13 cellular contexts compared by ENCODE assay signal in the genomic region with DNA sequence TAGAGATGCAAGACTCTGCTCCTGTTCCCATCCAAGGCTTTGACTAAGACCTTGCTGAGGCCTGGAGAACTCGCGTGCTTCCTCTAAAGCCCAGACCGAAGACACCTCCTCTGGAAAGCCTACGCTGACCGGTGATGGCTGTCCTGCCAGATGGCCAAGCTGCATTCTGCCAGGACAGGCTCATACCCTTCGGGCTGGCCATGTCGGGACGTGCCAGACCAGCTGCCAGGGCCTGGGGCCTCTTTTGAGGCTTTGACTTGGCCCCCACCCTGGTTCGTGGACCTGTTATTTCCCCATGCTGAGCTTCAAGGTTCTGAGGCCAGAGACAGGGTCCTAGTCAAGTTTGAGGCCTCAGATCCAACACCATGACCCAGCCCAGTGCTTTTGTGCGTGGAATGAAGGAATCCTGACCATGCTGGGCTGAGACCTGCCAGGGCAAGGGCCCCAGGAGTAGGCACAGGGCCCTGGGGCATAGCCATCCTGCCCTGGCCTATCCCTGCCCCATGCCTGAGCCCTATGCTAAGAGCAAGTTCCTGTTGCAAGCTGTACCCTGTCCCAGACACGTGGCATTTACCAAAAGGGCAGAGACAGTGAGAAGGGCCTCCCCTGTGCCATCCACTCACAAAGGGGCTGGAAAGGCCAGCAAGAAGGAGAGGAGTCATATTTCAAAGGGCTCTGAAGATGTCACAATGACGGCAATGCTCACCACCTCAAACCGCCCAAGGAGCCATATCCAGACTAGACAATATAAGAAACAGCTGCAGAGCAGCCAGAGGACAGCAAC. TPM values are rescaled to one million over a fixed set of nuclear protein-coding genes. Genes with fewer than 3 reads are reported as not detected.
DNase-seq lines count a peak whose midpoint lies in the region; ATAC-seq, FAIRE-seq and TF ChIP-seq lines count a peak whose summit lies in the region.
"Had no signal": no experiment of that assay in that cellular context is flagged by ENCODE, and none has a peak within 500 bp of the region (broad histone marks: within the 10 kb centered on the region; RNA-seq: fewer than 3 reads in every experiment).

No MANE protein-coding gene starts in this region.

- CTCF ChIA-PET in mammary epithelial cell (lab: Charles Lee; ENCODE audit: low non-redundant PET): interaction anchor here (0.6 kb wide), 1 partner anchor 12 kb away, joined by 3 read pairs; no protein-coding TSS in a partner anchor

- no peaks in the 10 kb centered on the region for H3K27me3 ChIP-seq in BLaER1 treated with 17β-estradiol and CSF1 and Interleukin-3, amounts not matched to agents 10 nM and 100 nM
- H3K27me3 ChIP-seq in mammary epithelial cell (ENCODE audit: insufficient read depth, low read length) (no peaks in the 10 kb centered on the region), keratinocyte (ENCODE audit: control insufficient read depth, extremely low read depth, insufficient read depth, low read length) (no peaks in the 10 kb centered on the region), gastroesophageal sphincter (no peaks in the 10 kb centered on the region)
- H3K27me3 ChIP-seq: esophagus squamous epithelium had no signal

- intact Hi-C loops in mammary epithelial cell (cut with micrococcal nuclease): no loop called here

- no peak for FAIRE-seq in keratinocyte (lab: Jason Lieb, UNC)
- FAIRE-seq: islet of Langerhans had no signal

- no peak for TF ChIP-seq EP300 in gastroesophageal sphincter (IDR thresholded peaks at IDR 0.05)

- BruUV-seq in mammary epithelial cell (replicated peaks; lab: Mats Ljungman, UMichigan): no TSS peak

- dilution Hi-C loops in mammary epithelial cell (cut with HindIII; ENCODE audit: low sequenced_read_pairs): no loop called here
- dilution Hi-C loops in keratinocyte (cut with MboI; ENCODE audit: extremely low pct_ligation_motif_present, low sequenced_read_pairs): no loop called here

- peak overlapping the region in 8 of 11 experiments; percentile 47 to 74 (median 64); a peak in 14 of 22 replicates for H3K27ac ChIP-seq in BLaER1 treated with 17β-estradiol and CSF1 and Interleukin-3, amounts not matched to agents 10 nM and 100 nM
- H3K27ac ChIP-seq in mammary epithelial cell (ENCODE audit: insufficient read depth, low read depth, low read length): peak overlapping the region; percentile 18
- no peak overlapping the region for H3K27ac ChIP-seq in keratinocyte (ENCODE audit: control insufficient read depth, insufficient read depth, low read length)
- H3K27ac ChIP-seq in gastroesophageal sphincter: no peak overlapping the region
- H3K27ac ChIP-seq: esophagus squamous epithelium had no signal

- TF ChIP-seq POLR2A in gastroesophageal sphincter (IDR thresholded peaks at IDR 0.05): no peak

- H3K9me1 ChIP-seq in keratinocyte (ENCODE audit: control insufficient read depth, extremely low read depth, insufficient read depth, low read length): no peaks in the 10 kb centered on the region

- in situ Hi-C loops in mammary epithelial cell (cut with MboI; ENCODE audit: low sequenced_read_pairs in 2 of 2): loop anchor here in 1 of 2 donors (25.0 kb wide), 1 partner anchor 153 kb away; a partner anchor contains a TSS

- peak overlapping the region; percentile 78 for H2AFZ ChIP-seq in mammary epithelial cell (ENCODE audit: low read depth, low read length)
- peak overlapping the region; percentile 22 for H2AFZ ChIP-seq in keratinocyte (ENCODE audit: control insufficient read depth, low read length)

- no peak for TF ChIP-seq CTCF in mammary epithelial cell (conservative IDR thresholded peaks at IDR 0.05 in 1 of 2, IDR thresholded peaks at IDR 0.05 in 1 of 2; ENCODE audit: extremely low read depth in 1 of 2, insufficient read depth in 1 of 2, low read depth in 1 of 2, low read length in 2 of 2)
- TF ChIP-seq CTCF in keratinocyte (optimal IDR thresholded peaks at IDR 0.05 in 1 of 3, IDR thresholded peaks at IDR 0.05 in 1 of 3, conservative IDR thresholded peaks at IDR 0.05 in 1 of 3; ENCODE audit: extremely low read depth in 1 of 3, insufficient read depth in 2 of 3, low read length in 3 of 3): no peak
- no peak for TF ChIP-seq CTCF in gastroesophageal sphincter (IDR thresholded peaks at IDR 0.05)

- H4K20me1 ChIP-seq in BLaER1 treated with 17β-estradiol and CSF1 and Interleukin-3, amounts not matched to agents 10 nM and 100 nM: peaks cover 0 to 15% (median 0%) of the 10 kb centered on the region in 11 experiments; a peak in 2 of 22 replicates
- H4K20me1 ChIP-seq in mammary epithelial cell (ENCODE audit: insufficient read depth, low read length): no peaks in the 10 kb centered on the region
- no peaks in the 10 kb centered on the region for H4K20me1 ChIP-seq in keratinocyte (ENCODE audit: control insufficient read depth, extremely low read depth, insufficient read depth, low read length)

- H3K9me3 ChIP-seq in BLaER1 treated with 17β-estradiol and CSF1 and Interleukin-3, amounts not matched to agents 10 nM and 100 nM (replicated peaks in 1 of 11): no peaks in the 10 kb centered on the region
- H3K9me3 ChIP-seq in mammary epithelial cell (replicated peaks; ENCODE audit: insufficient read depth, low read length): no peaks in the 10 kb centered on the region
- no peaks in the 10 kb centered on the region for H3K9me3 ChIP-seq in keratinocyte (ENCODE audit: control insufficient read depth, low read depth, low read length)
- no peaks in the 10 kb centered on the region for H3K9me3 ChIP-seq in gastroesophageal sphincter
- H3K9me3 ChIP-seq: esophagus squamous epithelium had no signal

- H3K79me2 ChIP-seq in mammary epithelial cell (ENCODE audit: insufficient read depth, low read length): no peaks in the 10 kb centered on the region
- H3K79me2 ChIP-seq in keratinocyte (ENCODE audit: control insufficient read depth, insufficient read depth, low read length): no peaks in the 10 kb centered on the region

- DNase-seq in LHCN-M2 (ENCODE audit: low read depth) (peak; percentile 58), mammary epithelial cell (peak; percentile 81), keratinocyte (ENCODE audit: low read depth, low spot score) (peak; percentile 72), kidney glomerular epithelial cell (lab: John Stamatoyannopoulos, UW) (no peak), HT-29 (ENCODE audit: low spot score) (no peak)
- DNase-seq: activated T-cell treated with anti-CD3 and anti-CD28 coated beads, Interleukin-2, amount 50 U/mL, for 4 hours; esophagus squamous epithelium; HFFc6; NCI-H2227 treated with DMSO at 0.1 percent for 48 hours had no signal

- H3K36me3 ChIP-seq in BLaER1 treated with 17β-estradiol and CSF1 and Interleukin-3, amounts not matched to agents 10 nM and 100 nM: peaks cover 0 to 11% (median 6%) of the 10 kb centered on the region in 11 experiments; a peak in 10 of 22 replicates
- H3K36me3 ChIP-seq in mammary epithelial cell (ENCODE audit: insufficient read depth, low read length): no peaks in the 10 kb centered on the region
- H3K36me3 ChIP-seq in keratinocyte (ENCODE audit: control insufficient read depth in 2 of 2, extremely low read depth in 1 of 2, insufficient read depth in 2 of 2, low read length in 2 of 2): peaks cover 0 to 2% of the 10 kb centered on the region in 2 experiments
- peaks cover 0 to 6% of the 10 kb centered on the region in 2 donors for H3K36me3 ChIP-seq in gastroesophageal sphincter

- H3K4me3 ChIP-seq in BLaER1 treated with 17β-estradiol and CSF1 and Interleukin-3, amounts not matched to agents 10 nM and 100 nM: no peak overlapping the region; a peak in 2 of 20 replicates
- H3K4me3 ChIP-seq in mammary epithelial cell (replicated peaks in 1 of 3; ENCODE audit: insufficient read depth in 1 of 3, low read depth in 2 of 3, low read length in 3 of 3): no peak overlapping the region
- H3K4me3 ChIP-seq in keratinocyte (ENCODE audit: control insufficient read depth in 2 of 3, extremely low read depth in 1 of 3, insufficient read depth in 2 of 3, low read depth in 1 of 3, low read length in 3 of 3): peak overlapping the region in 1 of 3 experiments; percentile 13
- H3K4me3 ChIP-seq in gastroesophageal sphincter: no peak overlapping the region
- H3K4me3 ChIP-seq: esophagus squamous epithelium had no signal

- H3K4me1 ChIP-seq in BLaER1 treated with 17β-estradiol and CSF1 and Interleukin-3, amounts not matched to agents 10 nM and 100 nM: peaks cover 58 to 94% (median 89%) of the 10 kb centered on the region in 10 experiments
- H3K4me1 ChIP-seq in mammary epithelial cell (ENCODE audit: insufficient read depth, low read length): peaks cover 17% of the 10 kb centered on the region
- H3K4me1 ChIP-seq in keratinocyte (ENCODE audit: control insufficient read depth, extremely low read depth, insufficient read depth, low read length): peaks cover 12% of the 10 kb centered on the region
- peaks cover 0 to 5% (median 0%) of the 10 kb centered on the region in 3 donors for H3K4me1 ChIP-seq in gastroesophageal sphincter

- H3K4me2 ChIP-seq in BLaER1 treated with 17β-estradiol and CSF1 and Interleukin-3, amounts not matched to agents 10 nM and 100 nM: peak overlapping the region; percentile 2 to 97 (median 85); a peak in 21 of 22 replicates
- no peak overlapping the region for H3K4me2 ChIP-seq in mammary epithelial cell (ENCODE audit: insufficient read depth, low read depth, low read length)
- peak overlapping the region; percentile 41 for H3K4me2 ChIP-seq in keratinocyte (ENCODE audit: control insufficient read depth, extremely low read depth, insufficient read depth, low read depth, low read length)

- H3K9ac ChIP-seq in BLaER1 treated with 17β-estradiol and CSF1 and Interleukin-3, amounts not matched to agents 10 nM and 100 nM: peak overlapping the region in 7 of 11 experiments; percentile 2 to 62 (median 51); a peak in 8 of 22 replicates
- no peak overlapping the region for H3K9ac ChIP-seq in mammary epithelial cell (ENCODE audit: insufficient read depth, low read length)
- H3K9ac ChIP-seq in keratinocyte (ENCODE audit: control insufficient read depth, extremely low read depth, insufficient read depth, low read length): no peak overlapping the region

- no peak for ATAC-seq in GM18498 (IDR thresholded peaks at IDR 0.05; ENCODE audit: unreplicated experiment)
- ATAC-seq in gastroesophageal sphincter: no peak
- ATAC-seq: activated T-cell treated with anti-CD3 and anti-CD28 coated beads, Interleukin-2, amount 50 U/mL, for 4 hours had no signal

- 35% methylated on average over 12 of the region's 13 CpGs for WGBS in mammary epithelial cell (ENCODE audit: low coverage, missing lambda C conversion rate)
- WGBS in gastroesophageal sphincter (ENCODE audit: low coverage in 1 of 2), 2 donors: 90 to 94% methylated on average over 4 to 5 of the region's 13 CpGs

RNA-seq across cellular contexts. Expression of a gene that starts 42.8 kb away (rescaled TPM):
- total RNA-seq in LHCN-M2 (2014; rRNA removed) (72.9 and 73.9 TPM in 2 replicates), mammary epithelial cell (10 to 100 TPM; 57.2 to 82.0 TPM), gastroesophageal sphincter (10 to 100 TPM; 31.6 to 40.5 (median 35.8) TPM)
- polyA plus RNA-seq in LHCN-M2 (2012): 110 TPM
- polyA plus RNA-seq in mammary epithelial cell (110 TPM), keratinocyte (103 to 136 TPM (median 133 TPM) in 3 replicates)
- polyA minus RNA-seq in mammary epithelial cell (56.3 TPM), keratinocyte (33.2 to 34.7 TPM (median 34.0 TPM) in 3 replicates)
- 45.9 TPM for polyA plus RNA-seq in keratinocyte (2011; ENCODE audit: low read depth)
- 88.9 and 109 TPM in 2 replicates for polyA plus RNA-seq in keratinocyte (2011; cell fraction: cytosol; rRNA removed)
- polyA plus RNA-seq in keratinocyte (2011; cell fraction: nucleus; rRNA removed): 49.1 and 53.5 TPM in 2 replicates
- 77.7 and 139 TPM in 2 replicates for polyA plus RNA-seq in keratinocyte (2012; ENCODE audit: low replicate concordance)
- 33.4 TPM for polyA minus RNA-seq in keratinocyte (2011; cell fraction: cytosol; rRNA and poly(A)+ RNA removed)
- 12.3 and 12.7 TPM in 2 replicates for polyA minus RNA-seq in keratinocyte (2011; cell fraction: nucleus; rRNA and poly(A)+ RNA removed)
- total RNA-seq in HT-29 (2014; rRNA removed; shearing (Covaris generic)): 158 and 160 TPM in 2 replicates

RNA-seq across cellular contexts. Expression of a gene that starts 42.9 kb away (rescaled TPM):
- total RNA-seq in LHCN-M2 (2014; rRNA removed) (38.2 and 39.0 TPM in 2 replicates), mammary epithelial cell (100 to 1,000 TPM; 121 to 182 TPM), gastroesophageal sphincter (10 to 100 TPM; 11.3 to 32.0 (median 23.9) TPM)
- polyA plus RNA-seq in LHCN-M2 (2012): 29.7 TPM
- polyA plus RNA-seq in mammary epithelial cell (141 TPM), keratinocyte (64.8 to 110 TPM (median 80.8 TPM) in 3 replicates)
- polyA minus RNA-seq in mammary epithelial cell (256 TPM), keratinocyte (151 to 266 TPM (median 170 TPM) in 3 replicates)
- polyA plus RNA-seq in keratinocyte (2011; ENCODE audit: low read depth): 28.5 TPM
- polyA plus RNA-seq in keratinocyte (2011; cell fraction: cytosol; rRNA removed): 66.2 and 76.7 TPM in 2 replicates
- 203 and 247 TPM in 2 replicates for polyA plus RNA-seq in keratinocyte (2011; cell fraction: nucleus; rRNA removed)
- 54.7 and 68.7 TPM in 2 replicates for polyA plus RNA-seq in keratinocyte (2012; ENCODE audit: low replicate concordance)
- polyA minus RNA-seq in keratinocyte (2011; cell fraction: cytosol; rRNA and poly(A)+ RNA removed): 121 TPM
- polyA minus RNA-seq in keratinocyte (2011; cell fraction: nucleus; rRNA and poly(A)+ RNA removed): 107 and 122 TPM in 2 replicates
- total RNA-seq in HT-29 (2014; rRNA removed; shearing (Covaris generic)): 23.3 and 23.9 TPM in 2 replicates

Comparison
In these comparisons a context has a peak if more than half of its experiments do, and no peak if none do; other contexts are left out.
1. H3K27ac ChIP-seq: peak in BLaER1 treated with 17β-estradiol and CSF1 and Interleukin-3, amounts not matched to agents 10 nM and 100 nM (8 of 11) and mammary epithelial cell (single experiment); none in keratinocyte (single experiment) and gastroesophageal sphincter (0 of 4).
2. H3K9ac ChIP-seq: peak in BLaER1 treated with 17β-estradiol and CSF1 and Interleukin-3, amounts not matched to agents 10 nM and 100 nM (7 of 11); none in mammary epithelial cell (single experiment) and keratinocyte (single experiment).
3. DNase-seq: peak in LHCN-M2 (single experiment), mammary epithelial cell (single experiment) and keratinocyte (single experiment); none in kidney glomerular epithelial cell (single experiment) and HT-29 (single experiment).